ENCODE assay signal across 2 cellular contexts in the genomic region with DNA sequence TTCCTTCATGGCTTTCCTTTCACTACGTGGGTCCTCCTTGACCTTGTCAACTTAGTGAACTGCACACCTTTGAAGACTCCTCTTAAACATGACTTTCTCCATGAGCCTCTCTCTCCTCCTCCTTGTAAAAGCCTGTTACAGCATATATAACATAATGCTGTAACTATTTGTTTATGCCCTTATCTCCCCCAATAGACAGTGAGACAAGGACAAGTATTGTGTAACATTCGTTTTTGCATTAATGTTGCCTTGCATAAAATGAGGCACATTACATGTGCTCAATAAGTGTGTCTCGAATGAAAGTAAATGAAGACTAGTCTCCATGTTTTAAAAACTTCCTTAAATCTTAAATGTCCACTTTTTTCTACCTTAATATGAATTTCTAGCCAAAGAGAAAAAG.
TF ChIP-seq lines count a peak whose summit lies in the region.

No MANE protein-coding gene starts in this region.

TF ChIP-seq in IMR-90, 13 proteins besides CTCF, POLR2A, EP300 and RAD21:
- TF ChIP-seq BHLHE40 (IDR thresholded peaks at IDR 0.05; ENCODE audit: low read depth, low read length), result no peak
- TF ChIP-seq MAFK (IDR thresholded peaks at IDR 0.05; ENCODE audit: low read depth, low read length), result no peak
- TF ChIP-seq NFE2L2 (IDR thresholded peaks at IDR 0.05; ENCODE audit: low read depth, low read length), result no peak
- TF ChIP-seq CEBPB (IDR thresholded peaks at IDR 0.05; ENCODE audit: low read depth, low read length), result peak; percentile 93
- no peak for TF ChIP-seq MAZ (IDR thresholded peaks at IDR 0.05; ENCODE audit: borderline replicate concordance, low read depth, low read length)
- TF ChIP-seq FOS (IDR thresholded peaks at IDR 0.05; ENCODE audit: low read depth, low read length), result no peak
- TF ChIP-seq RCOR1 (IDR thresholded peaks at IDR 0.05; ENCODE audit: insufficient replicate concordance, low read length), result no peak

TF ChIP-seq in K562, 482 proteins besides CTCF, POLR2A, EP300 and RAD21:
- TF ChIP-seq CEBPB (tag; IDR thresholded peaks at IDR 0.05) (peak; percentile 97), XRCC3 (IDR thresholded peaks at IDR 0.05) (no peak), POLR2B (IDR thresholded peaks at IDR 0.05; ENCODE audit: low read depth, partially characterized antibody) (no peak), PCBP2 (IDR thresholded peaks at IDR 0.05; ENCODE audit: low read depth, low read length, poor library complexity, severe bottlenecking) (no peak), CEBPG (CRISPR knock-in tag; IDR thresholded peaks at IDR 0.05) (no peak), CEBPG (tag; conservative IDR thresholded peaks at IDR 0.05 in 1 of 2, IDR thresholded peaks at IDR 0.05 in 1 of 2) (peak; percentile 83 to 88), SMC3 (conservative IDR thresholded peaks at IDR 0.05; ENCODE audit: insufficient read depth, low read depth, low read length) (no peak)
- TF ChIP-seq, protein P1, sequence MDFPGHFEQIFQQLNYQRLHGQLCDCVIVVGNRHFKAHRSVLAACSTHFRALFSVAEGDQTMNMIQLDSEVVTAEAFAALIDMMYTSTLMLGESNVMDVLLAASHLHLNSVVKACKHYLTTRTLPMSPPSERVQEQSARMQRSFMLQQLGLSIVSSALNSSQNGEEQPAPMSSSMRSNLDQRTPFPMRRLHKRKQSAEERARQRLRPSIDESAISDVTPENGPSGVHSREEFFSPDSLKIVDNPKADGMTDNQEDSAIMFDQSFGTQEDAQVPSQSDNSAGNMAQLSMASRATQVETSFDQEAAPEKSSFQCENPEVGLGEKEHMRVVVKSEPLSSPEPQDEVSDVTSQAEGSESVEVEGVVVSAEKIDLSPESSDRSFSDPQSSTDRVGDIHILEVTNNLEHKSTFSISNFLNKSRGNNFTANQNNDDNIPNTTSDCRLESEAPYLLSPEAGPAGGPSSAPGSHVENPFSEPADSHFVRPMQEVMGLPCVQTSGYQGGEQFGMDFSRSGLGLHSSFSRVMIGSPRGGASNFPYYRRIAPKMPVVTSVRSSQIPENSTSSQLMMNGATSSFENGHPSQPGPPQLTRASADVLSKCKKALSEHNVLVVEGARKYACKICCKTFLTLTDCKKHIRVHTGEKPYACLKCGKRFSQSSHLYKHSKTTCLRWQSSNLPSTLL (IDR thresholded peaks at IDR 0.05), result no peak
